17 cellular contexts compared by ENCODE assay signal in the genomic region with DNA sequence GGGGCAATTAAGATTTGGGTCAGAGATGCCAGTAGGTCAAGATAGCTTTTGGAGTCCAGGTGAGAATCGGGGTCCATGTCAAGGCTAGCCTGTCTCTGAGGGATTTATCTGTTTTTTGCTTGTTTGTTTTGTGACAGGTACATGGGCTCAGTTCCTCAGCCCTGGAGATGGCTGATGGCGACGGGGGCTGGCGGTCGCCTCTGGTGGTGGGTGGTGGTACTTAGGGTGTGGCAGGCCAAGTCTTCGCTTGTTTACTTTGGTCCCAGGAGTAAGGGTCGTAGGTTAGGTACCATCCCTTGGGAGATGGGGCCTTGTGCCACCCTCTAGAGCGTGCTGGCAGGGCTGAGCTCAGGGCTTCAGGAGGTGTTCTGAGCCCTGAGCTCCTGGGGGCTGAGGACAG. TPM values are rescaled to one million over a fixed set of nuclear protein-coding genes. Genes with fewer than 3 reads are reported as not detected.
DNase-seq lines count a peak whose midpoint lies in the region; ATAC-seq and TF ChIP-seq lines count a peak whose summit lies in the region.
"Had no signal": no experiment of that assay in that cellular context is flagged by ENCODE, and none has a peak within 500 bp of the region (broad histone marks: within the 10 kb centered on the region; RNA-seq: fewer than 3 reads in every experiment).

No MANE protein-coding gene starts in this region.

- H3K27me3 ChIP-seq in Peyer's patch = no peaks in the 10 kb centered on the region
- no peaks in the 10 kb centered on the region for H3K27me3 ChIP-seq in psoas muscle (ENCODE audit: insufficient read depth in 3 of 3, low read length in 2 of 3)
- no peaks in the 10 kb centered on the region for H3K27me3 ChIP-seq in prostate gland (replicated peaks; ENCODE audit: insufficient read depth)
- H3K27me3 ChIP-seq: uterus had no signal

- intact Hi-C loops in psoas muscle (cut with DNase I) = no loop called here
- intact Hi-C loops in prostate gland (cut with DNase I) = loop anchor here (5.0 kb wide), 1 partner anchor 150 kb away; a partner anchor contains a TSS

- ATAC-seq in psoas muscle (no peak), HG03139 (IDR thresholded peaks at IDR 0.05; ENCODE audit: unreplicated experiment) (no peak)
- ATAC-seq: activated CD8-positive, alpha-beta memory T cell treated with anti-CD3 and anti-CD28 coated beads, Interleukin-2, amount 10 ng/mL, durations not matched to agents 7 days and 5 days had no signal

- 88 to 92% (median 90%) methylated on average over 8 of the region's 8 CpGs for WGBS in psoas muscle, 3 donors
- WGBS in prostate gland = 91% methylated on average over 8 of the region's 8 CpGs

- H3K36me3 ChIP-seq in Peyer's patch (peaks cover 0 to 3% (median 0%) of the 10 kb centered on the region in 3 donors), psoas muscle (ENCODE audit: insufficient read depth in 1 of 2, low read depth in 1 of 2) (no peaks in the 10 kb centered on the region), prostate gland (no peaks in the 10 kb centered on the region)
- H3K36me3 ChIP-seq: uterus had no signal

- H3K9me3 ChIP-seq in Peyer's patch (no peaks in the 10 kb centered on the region), psoas muscle (no peaks in the 10 kb centered on the region), prostate gland (no peaks in the 10 kb centered on the region)
- H3K9me3 ChIP-seq: SK-N-SH, uterus had no signal

- H3K4me3 ChIP-seq in Peyer's patch (no peak overlapping the region), epithelial cell of proximal tubule (ENCODE audit: low read depth, low read length) (no peak overlapping the region), psoas muscle (no peak overlapping the region), prostate gland (no peak overlapping the region)
- H3K4me3 ChIP-seq: uterus had no signal

- TF ChIP-seq POLR2A in Peyer's patch (IDR thresholded peaks at IDR 0.05) (no peak), prostate gland (IDR thresholded peaks at IDR 0.05) (no peak)

- DNase-seq in Peyer's patch (no peak), epithelial cell of proximal tubule (ENCODE audit: low read depth) (no peak), psoas muscle (no peak), Kasumi-1 (lab: John Stamatoyannopoulos, UW) (no peak), prostate gland (ENCODE audit: low spot score) (no peak)
- DNase-seq: activated CD8-positive, alpha-beta memory T cell treated with anti-CD3 and anti-CD28 coated beads, Interleukin-2, amount 10 ng/mL, durations not matched to agents 7 days and 5 days; activated naive CD4-positive, alpha-beta T cell treated with anti-CD3 and anti-CD28 coated beads, Interleukin-2, amount 10 ng/mL, durations not matched to agents 7 days and 5 days; CD4-positive, CD25-positive, alpha-beta regulatory T cell; central memory CD4-positive, alpha-beta T cell; NCI-H187; NCI-H446 treated with DMSO at 0.1 percent for 48 hours; stimulated activated CD4-positive, alpha-beta T cell treated with anti-CD3 and anti-CD28 coated beads, Interleukin-4, amount 100 ng/mL, for 4 hours; uterus had no signal

- peaks cover 6 to 46% (median 9%) of the 10 kb centered on the region in 4 donors for H3K4me1 ChIP-seq in Peyer's patch
- peaks cover 32% of the 10 kb centered on the region for H3K4me1 ChIP-seq in psoas muscle
- H3K4me1 ChIP-seq in prostate gland (replicated peaks) = no peaks in the 10 kb centered on the region

- peak overlapping the region; percentile 25 to 97 (median 56) for H3K27ac ChIP-seq in Peyer's patch
- peak overlapping the region; percentile 26 for H3K27ac ChIP-seq in psoas muscle
- no peak overlapping the region for H3K27ac ChIP-seq in prostate gland
- H3K27ac ChIP-seq: uterus had no signal

- TF ChIP-seq CTCF in GM12872 (IDR thresholded peaks at IDR 0.05; ENCODE audit: insufficient read depth, low read depth, low read length) (0 out of 3 replicates have a peak, but pooled peaks have one; percentile 30), Peyer's patch (IDR thresholded peaks at IDR 0.05) (peak in 1 of 6 experiments; percentile 19), epithelial cell of proximal tubule (conservative IDR thresholded peaks at IDR 0.05; ENCODE audit: low read depth, low read length) (peak; percentile 8), psoas muscle (IDR thresholded peaks at IDR 0.05) (no peak), prostate gland (IDR thresholded peaks at IDR 0.05) (no peak)

RNA-seq across cellular contexts. Expression of a gene that starts 4.7 kb away (rescaled TPM):
- 10 to 100 TPM; 23.3 to 50.6 (median 40.2) TPM for total RNA-seq in Peyer's patch
- 0.29 and 1.2 TPM in 2 replicates for total RNA-seq in epithelial cell of proximal tubule
- total RNA-seq in psoas muscle = 1 to 10 TPM; 5.7 to 8.8 (median 7.2) TPM
- polyA plus RNA-seq in psoas muscle = 10 to 100 TPM in 1 of 3 donors, 1 to 10 TPM in 2; 3.7 to 18.5 (median 6.1) TPM
- 10 to 100 TPM; 11.7 to 13.3 TPM for total RNA-seq in prostate gland

RNA-seq across cellular contexts. Expression of a gene that starts 8.7 kb away (rescaled TPM):
- 100 to 1,000 TPM in 2 of 4 donors, 10 to 100 TPM in 2; 51.2 to 115 (median 102) TPM for total RNA-seq in Peyer's patch
- total RNA-seq in epithelial cell of proximal tubule = 43.5 and 49.5 TPM in 2 replicates
- total RNA-seq in psoas muscle = 10 to 100 TPM in 3 of 4 donors, 1 to 10 TPM in 1; 7.4 to 27.7 (median 13.9) TPM
- 10 to 100 TPM; 10.6 to 20.8 (median 12.9) TPM for polyA plus RNA-seq in psoas muscle
- 100 to 1,000 TPM in 1 of 2 donors, 10 to 100 TPM in 1; 36.1 to 106 TPM for total RNA-seq in prostate gland

RNA-seq across cellular contexts. Expression of a gene that starts 23.2 kb away (rescaled TPM):
- total RNA-seq in Peyer's patch (10 to 100 TPM in 1 of 4 donors, 1 to 10 TPM in 3; 3.3 to 11.7 (median 7.7) TPM), epithelial cell of proximal tubule (0.75 and 1.2 TPM in 2 replicates), psoas muscle (under 1 TPM in 1 of 4 donors, not detected in 3; 0.25 TPM), prostate gland (1 to 10 TPM in 1 of 2 donors, under 1 TPM in 1; 0.27 to 4.7 TPM)
- under 1 TPM; 0.05 to 0.09 (median 0.08) TPM for polyA plus RNA-seq in psoas muscle
- total RNA-seq: lung microvascular endothelial cell had no signal

RNA-seq across cellular contexts. Expression of a gene that starts 44.1 kb away (rescaled TPM):
- total RNA-seq in Peyer's patch (10 to 100 TPM; 25.0 to 47.0 (median 39.5) TPM), epithelial cell of proximal tubule (34.9 and 44.1 TPM in 2 replicates), psoas muscle (10 to 100 TPM; 26.5 to 43.8 (median 40.6) TPM), prostate gland (10 to 100 TPM; 39.3 to 74.1 TPM)
- polyA plus RNA-seq in psoas muscle = 10 to 100 TPM; 24.8 to 39.2 (median 29.7) TPM

RNA-seq across cellular contexts. Expression of a gene that starts 44.8 kb away (rescaled TPM):
- 1,000 to 10,000 TPM in 2 of 4 donors, 100 to 1,000 TPM in 2; 705 to 1,411 (median 1,064) TPM for total RNA-seq in Peyer's patch
- total RNA-seq in epithelial cell of proximal tubule = 6.4 and 27.0 TPM in 2 replicates
- 1,000 to 10,000 TPM in 1 of 4 donors, 100 to 1,000 TPM in 3; 517 to 1,759 (median 646) TPM for total RNA-seq in psoas muscle
- 100 to 1,000 TPM; 474 to 758 (median 716) TPM for polyA plus RNA-seq in psoas muscle
- 1,000 to 10,000 TPM in 1 of 2 donors, 100 to 1,000 TPM in 1; 110 to 1,326 TPM for total RNA-seq in prostate gland

Comparison
In these comparisons a context has a peak if more than half of its experiments do, and no peak if none do; other contexts are left out.
1. CTCF ChIP-seq: peak in GM12872 (single experiment) and epithelial cell of proximal tubule (single experiment); none in psoas muscle (single experiment) and prostate gland (0 of 4).
2. H3K27ac ChIP-seq: peak in Peyer's patch (4 of 4) and psoas muscle (single experiment); none in prostate gland (0 of 2).